11 cellular contexts compared by ENCODE assay signal in the genomic region with DNA sequence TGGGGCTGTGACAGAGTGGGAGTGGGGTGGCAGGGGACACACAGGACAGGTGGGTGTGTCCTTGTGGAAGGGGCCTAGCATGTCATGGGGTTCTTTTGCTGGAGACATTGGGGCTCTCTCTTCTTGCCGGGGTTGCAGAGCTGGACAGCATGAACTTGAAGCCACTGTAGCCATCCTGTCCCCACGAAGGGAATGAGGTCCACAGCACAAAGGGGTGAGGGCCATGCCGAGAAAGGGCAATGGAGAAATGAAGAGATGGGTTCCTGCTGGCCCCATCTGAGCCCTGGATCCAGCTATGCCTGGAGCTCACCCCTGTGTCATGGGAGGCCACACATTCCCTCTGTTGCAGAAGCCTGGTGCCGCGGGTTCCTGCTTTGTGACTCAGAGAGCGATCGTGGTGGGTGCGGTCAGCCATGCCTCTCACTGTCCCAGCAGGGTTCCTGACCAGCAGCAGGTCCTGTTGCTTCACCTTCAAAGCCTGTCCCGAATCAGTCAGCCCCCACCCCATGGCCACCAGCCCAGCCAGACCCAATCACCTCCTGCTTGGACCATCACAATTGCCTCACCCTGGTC. TPM values are rescaled to one million over a fixed set of nuclear protein-coding genes. Genes with fewer than 3 reads are reported as not detected.
DNase-seq lines count a peak whose midpoint lies in the region; ATAC-seq and TF ChIP-seq lines count a peak whose summit lies in the region.
"Had no signal": no experiment of that assay in that cellular context is flagged by ENCODE, and none has a peak within 500 bp of the region (broad histone marks: within the 10 kb centered on the region; RNA-seq: fewer than 3 reads in every experiment).

No MANE protein-coding gene starts in this region.

- ATAC-seq in stimulated activated naive B cell treated with anti-CD40 and anti-IgM and Interleukin-4, amounts not matched to agents 10 μg/mL and 1 μg/mL and 100 μg/mL, for 72 hours (replicated peaks), result no peak
- no peak for ATAC-seq in HG02588 (IDR thresholded peaks at IDR 0.05; ENCODE audit: unreplicated experiment)
- ATAC-seq in HG03045 (IDR thresholded peaks at IDR 0.05; ENCODE audit: unreplicated experiment), result no peak

- intact Hi-C loops in Calu3 (cut with micrococcal nuclease; ENCODE audit: unreplicated experiment), result loop anchor here (5.0 kb wide), 1 partner anchor 191 kb away; no protein-coding TSS in a partner anchor

- no peak overlapping the region for H3K4me2 ChIP-seq in mesendoderm (ENCODE audit: low read length)

- TF ChIP-seq CTCF in Calu3 (IDR thresholded peaks at IDR 0.05; ENCODE audit: unreplicated experiment), result no peak

- H3K9me3 Mint-ChIP-seq in Calu3 (ENCODE audit: low read depth, unreplicated experiment), result peaks cover 5% of the 10 kb centered on the region
- H3K9me3 Mint-ChIP-seq in stimulated activated naive B cell treated with anti-CD40 and anti-IgM and Interleukin-4, amounts not matched to agents 10 μg/mL and 1 μg/mL and 100 μg/mL, for 72 hours, result peaks cover 0 to 3% of the 10 kb centered on the region in 2 donors

- BruUV-seq in Calu3 (replicated peaks; lab: Mats Ljungman, UMichigan), result no TSS peak

- no peak overlapping the region for H2BK15ac ChIP-seq in mesendoderm (replicated peaks; ENCODE audit: low read depth)

- H3K23ac ChIP-seq in mesendoderm (ENCODE audit: low read length), result no peak overlapping the region

- H3K79me2 ChIP-seq in mesendoderm (ENCODE audit: control insufficient read depth, insufficient read depth, low read length), result no peaks in the 10 kb centered on the region

- CTCF ChIA-PET in Calu3 (lab: Charles Lee), result interaction anchor here (0.9 to 1.3 kb wide), 4 partner anchors 19 to 201 kb away, joined by 3 to 5 read pairs (median 3); no protein-coding TSS in a partner anchor

- H3K27ac ChIP-seq in mesendoderm (ENCODE audit: low read depth, low read length), result no peak overlapping the region

- no peaks in the 10 kb centered on the region for H3K27me3 ChIP-seq in mesendoderm (ENCODE audit: insufficient read depth, low read length, poor library complexity)

- no peak overlapping the region for H3K4ac ChIP-seq in mesendoderm (ENCODE audit: low read depth, low read length)

- WGBS in mesendoderm (ENCODE audit: extremely low coverage, insufficient coverage, low lambda C conversion rate), result no CpG with 5 or more reads among the region's 9 CpGs

- H3K9ac ChIP-seq in mesendoderm (ENCODE audit: low read length), result no peak overlapping the region

- H3K4me3 Mint-ChIP-seq in Calu3 (ENCODE audit: low read depth, unreplicated experiment), result no peak overlapping the region
- H3K4me3 Mint-ChIP-seq in stimulated activated naive B cell treated with anti-CD40 and anti-IgM and Interleukin-4, amounts not matched to agents 10 μg/mL and 1 μg/mL and 100 μg/mL, for 72 hours, result no peak overlapping the region

- no peak overlapping the region for H2BK120ac ChIP-seq in mesendoderm (ENCODE audit: low read depth, low read length)

- no peak overlapping the region for H3K4me3 ChIP-seq in mesendoderm (ENCODE audit: low read length)

- H3K4me1 Mint-ChIP-seq in Calu3 (ENCODE audit: low read depth, unreplicated experiment), result peaks cover 12% of the 10 kb centered on the region
- H3K4me1 Mint-ChIP-seq in stimulated activated naive B cell treated with anti-CD40 and anti-IgM and Interleukin-4, amounts not matched to agents 10 μg/mL and 1 μg/mL and 100 μg/mL, for 72 hours, result no peaks in the 10 kb centered on the region

- H2AK5ac ChIP-seq in mesendoderm (ENCODE audit: low read length), result no peak overlapping the region

- H3K27ac Mint-ChIP-seq in Calu3 (ENCODE audit: unreplicated experiment), result no peak overlapping the region
- no peak overlapping the region for H3K27ac Mint-ChIP-seq in stimulated activated naive B cell treated with anti-CD40 and anti-IgM and Interleukin-4, amounts not matched to agents 10 μg/mL and 1 μg/mL and 100 μg/mL, for 72 hours

- H4K5ac ChIP-seq in mesendoderm (ENCODE audit: low read length), result no peak overlapping the region

- H3K4me1 ChIP-seq in mesendoderm (ENCODE audit: control insufficient read depth, low read depth, low read length), result peaks cover 7% of the 10 kb centered on the region

- H3K18ac ChIP-seq in mesendoderm (ENCODE audit: low read length), result no peak overlapping the region

- peak; percentile 90 for DNase-seq in Calu3
- peak; percentile 96 for DNase-seq in M059J (ENCODE audit: low read depth)
- DNase-seq in amniotic stem cell (lab: John Stamatoyannopoulos, UW), result peak; percentile 12
- DNase-seq in mesendoderm, result peak; percentile 63
- no peak for DNase-seq in stimulated activated naive B cell treated with anti-CD40 and anti-IgM and Interleukin-4, amounts not matched to agents 10 μg/mL and 1 μg/mL and 100 μg/mL, for 72 hours
- no peak for DNase-seq in activated gamma-delta T cell (lab: John Stamatoyannopoulos, UW)
- DNase-seq: NCI-H748 treated with DMSO at 0.1 percent for 48 hours had no signal

- peaks cover 23% of the 10 kb centered on the region for H3K27me3 Mint-ChIP-seq in Calu3 (ENCODE audit: unreplicated experiment)
- H3K27me3 Mint-ChIP-seq in stimulated activated naive B cell treated with anti-CD40 and anti-IgM and Interleukin-4, amounts not matched to agents 10 μg/mL and 1 μg/mL and 100 μg/mL, for 72 hours, result no peaks in the 10 kb centered on the region

- peaks cover 3% of the 10 kb centered on the region for H3K36me3 Mint-ChIP-seq in Calu3 (ENCODE audit: insufficient read depth, unreplicated experiment)
- H3K36me3 Mint-ChIP-seq in stimulated activated naive B cell treated with anti-CD40 and anti-IgM and Interleukin-4, amounts not matched to agents 10 μg/mL and 1 μg/mL and 100 μg/mL, for 72 hours, result peaks cover 9 to 14% of the 10 kb centered on the region in 2 donors

- no peaks in the 10 kb centered on the region for H3K36me3 ChIP-seq in mesendoderm (ENCODE audit: control insufficient read depth, insufficient read depth, low read length)

- no peaks in the 10 kb centered on the region for H3K79me1 ChIP-seq in mesendoderm (ENCODE audit: low read length)

- no peak overlapping the region for H3K56ac ChIP-seq in mesendoderm (ENCODE audit: low read length)

- H4K8ac ChIP-seq in mesendoderm (ENCODE audit: low read depth, low read length), result no peak overlapping the region

- H2BK5ac ChIP-seq in mesendoderm (ENCODE audit: low read length), result no peak overlapping the region

RNA-seq across cellular contexts. Expression of a gene that starts 50.0 kb away (rescaled TPM):
- not detected in 2 replicates for total RNA-seq in Calu3 (2022)
- not detected in 2 replicates for total RNA-seq in M059J (2014; rRNA removed; shearing (Covaris generic))
- not detected for polyA plus RNA-seq in mesendoderm (2013, experiment 1 of 2)
- polyA plus RNA-seq in mesendoderm (2013, experiment 2 of 2), result not detected
- total RNA-seq: G401, lower leg skin had no signal

Comparison
In these comparisons a context has a peak if more than half of its experiments do, and no peak if none do; other contexts are left out.
1. DNase-seq: peak in Calu3 (single experiment), M059J (single experiment), amniotic stem cell (single experiment) and mesendoderm (single experiment); none in stimulated activated naive B cell treated with anti-CD40 and anti-IgM and Interleukin-4, amounts not matched to agents 10 μg/mL and 1 μg/mL and 100 μg/mL, for 72 hours (single experiment) and activated gamma-delta T cell (single experiment).